Comparison of ENCODE assay signal across 11 cellular contexts in the genomic region with DNA sequence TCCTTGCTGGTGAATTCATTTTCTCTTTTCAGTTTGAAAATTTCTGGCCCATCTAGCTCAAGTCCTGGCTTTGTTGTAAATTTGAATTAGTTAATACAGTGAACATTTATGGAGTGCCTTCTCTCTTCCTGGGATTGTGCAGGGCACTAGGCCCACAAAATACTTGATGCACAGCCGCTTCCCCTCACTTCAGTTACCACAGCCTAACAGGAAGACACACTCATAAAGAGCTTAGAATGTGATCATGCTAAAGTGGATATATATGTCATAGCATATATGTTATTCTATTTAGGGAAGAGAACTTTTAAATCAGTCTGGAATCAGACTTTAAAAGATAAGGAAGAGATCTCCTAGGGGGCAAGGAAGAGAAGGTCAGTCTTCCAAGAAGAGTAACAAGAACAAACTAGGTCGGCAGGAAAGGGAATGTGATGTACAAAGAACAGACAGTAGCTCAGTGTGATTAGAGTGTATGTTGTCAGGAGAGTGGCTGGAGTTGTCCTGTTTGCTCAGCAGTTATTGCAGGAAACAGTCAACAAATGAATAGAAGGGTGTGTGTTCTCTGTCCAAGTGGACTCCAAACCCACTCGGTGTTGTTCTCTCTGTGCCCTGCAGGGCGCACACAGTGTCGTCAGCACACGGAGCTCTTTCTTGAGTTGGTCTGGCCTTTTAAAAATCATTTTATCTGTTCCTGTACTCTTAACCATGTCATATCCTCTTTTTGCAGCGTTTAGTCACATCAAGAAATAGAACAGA.
DNase-seq lines count a peak whose midpoint lies in the region; ATAC-seq and TF ChIP-seq lines count a peak whose summit lies in the region.
"Had no signal": no experiment of that assay in that cellular context is flagged by ENCODE, and none has a peak within 500 bp of the region (broad histone marks: within the 10 kb centered on the region; RNA-seq: fewer than 3 reads in every experiment).

No MANE protein-coding gene starts in this region.

- DNase-seq in Caco-2 (peak; percentile 43 to 49), choroid plexus epithelial cell (ENCODE audit: low read depth) (no peak), right lobe of liver (peak; percentile 29 to 77 (median 68)), SIG-M5 treated with dmso at 0.1 percent for 504 hours (lab: John Stamatoyannopoulos, UW; ENCODE audit: unreplicated experiment) (no peak), C1 segment of cervical spinal cord (lab: John Stamatoyannopoulos, UW) (no peak)
- DNase-seq in CD8-positive, alpha-beta T cell = no peak
- DNase-seq: activated naive CD8-positive, alpha-beta T cell treated with anti-CD3 and anti-CD28 coated beads for 36 hours; KBM-7; upper lobe of left lung had no signal

- no peak overlapping the region for H2AFZ ChIP-seq in Loucy (ENCODE audit: low read length)

- no peak overlapping the region for H3K4me2 ChIP-seq in Loucy (ENCODE audit: low read depth, low read length, poor library complexity, severe bottlenecking)

- no peaks in the 10 kb centered on the region for H3K27me3 ChIP-seq in Caco-2 (replicated peaks; ENCODE audit: control insufficient read depth, insufficient read depth, low read length)
- no peaks in the 10 kb centered on the region for H3K27me3 ChIP-seq in Loucy (ENCODE audit: insufficient read depth, low read length, poor library complexity, severe bottlenecking)
- no peaks in the 10 kb centered on the region for H3K27me3 ChIP-seq in right lobe of liver
- H3K27me3 ChIP-seq in CD8-positive, alpha-beta T cell (ENCODE audit: insufficient read depth, low read length) = no peaks in the 10 kb centered on the region
- H3K27me3 ChIP-seq: upper lobe of left lung had no signal

- no peak overlapping the region for H3K4me3 Mint-ChIP-seq in Caco-2 (ENCODE audit: unreplicated experiment)
- no peak overlapping the region for H3K4me3 Mint-ChIP-seq in CD8-positive, alpha-beta T cell
- H3K4me3 Mint-ChIP-seq: activated naive CD8-positive, alpha-beta T cell treated with anti-CD3 and anti-CD28 coated beads for 36 hours had no signal

- H3F3A ChIP-seq in Loucy (ENCODE audit: low read depth) = no peaks in the 10 kb centered on the region

- TF ChIP-seq POLR2A in right lobe of liver (IDR thresholded peaks at IDR 0.05) = no peak

- H4K20me1 ChIP-seq in Loucy (ENCODE audit: insufficient read depth, low read length, poor library complexity, severe bottlenecking) = no peaks in the 10 kb centered on the region

- ATAC-seq in right lobe of liver = peak; percentile 99 to 100 (median 99)
- ATAC-seq in GM19035 (IDR thresholded peaks at IDR 0.05; ENCODE audit: unreplicated experiment) = no peak
- ATAC-seq in CD8-positive, alpha-beta T cell = no peak

- no peaks in the 10 kb centered on the region for H3K27me3 Mint-ChIP-seq in Caco-2 (ENCODE audit: insufficient read depth, unreplicated experiment)
- H3K27me3 Mint-ChIP-seq in CD8-positive, alpha-beta T cell (ENCODE audit: low read depth) = no peaks in the 10 kb centered on the region
- H3K27me3 Mint-ChIP-seq: activated naive CD8-positive, alpha-beta T cell treated with anti-CD3 and anti-CD28 coated beads for 36 hours had no signal

- H3K9me3 Mint-ChIP-seq in Caco-2 (ENCODE audit: unreplicated experiment) = no peaks in the 10 kb centered on the region
- H3K9me3 Mint-ChIP-seq in CD8-positive, alpha-beta T cell = no peaks in the 10 kb centered on the region
- H3K9me3 Mint-ChIP-seq: activated naive CD8-positive, alpha-beta T cell treated with anti-CD3 and anti-CD28 coated beads for 36 hours had no signal

- H3K36me3 Mint-ChIP-seq in Caco-2 (ENCODE audit: insufficient read depth, unreplicated experiment) = peaks cover 6% of the 10 kb centered on the region
- peaks cover 42% of the 10 kb centered on the region for H3K36me3 Mint-ChIP-seq in CD8-positive, alpha-beta T cell

- intact Hi-C loops in Caco-2 (cut with micrococcal nuclease; ENCODE audit: unreplicated experiment) (loop anchor here (10.0 kb wide), 1 partner anchor 182 kb away; no protein-coding TSS in a partner anchor), right lobe of liver (cut with DNase I) (no loop called here)
- intact Hi-C loops in CD8-positive, alpha-beta T cell (cut with DNase I, micrococcal nuclease) = no loop called here

- CTCF ChIA-PET in Caco-2 (lab: Charles Lee) = interaction anchor here (0.6 to 1.1 kb wide), 4 partner anchors 16 to 74 kb away, joined by 3 to 6 read pairs (median 3); a partner anchor contains a TSS
- CTCF ChIA-PET in CD8-positive, alpha-beta T cell (lab: Charles Lee) = no interaction called here

- H3K9ac ChIP-seq in Loucy (ENCODE audit: low read depth, low read length, poor library complexity, severe bottlenecking) = no peak overlapping the region

- no peaks in the 10 kb centered on the region for H3K36me3 ChIP-seq in Caco-2 (ENCODE audit: control insufficient read depth, insufficient read depth, low read length)
- H3K36me3 ChIP-seq in Loucy (ENCODE audit: insufficient read depth, low read length) = peaks cover 12% of the 10 kb centered on the region; the same call in 1 of the 2 replicates
- H3K36me3 ChIP-seq in right lobe of liver = no peaks in the 10 kb centered on the region
- H3K36me3 ChIP-seq in CD8-positive, alpha-beta T cell (ENCODE audit: insufficient read depth, low read length) = no peaks in the 10 kb centered on the region

- H3K9me3 ChIP-seq in Caco-2 (no peaks in the 10 kb centered on the region), Loucy (ENCODE audit: insufficient read depth, low read depth, low read length) (no peaks in the 10 kb centered on the region), right lobe of liver (no peaks in the 10 kb centered on the region)
- no peaks in the 10 kb centered on the region for H3K9me3 ChIP-seq in CD8-positive, alpha-beta T cell (ENCODE audit: low read length)
- H3K9me3 ChIP-seq: upper lobe of left lung had no signal

- no peaks in the 10 kb centered on the region for H3K9me2 ChIP-seq in Loucy (replicated peaks; ENCODE audit: low read depth, low read length)

- TF ChIP-seq CTCF in Caco-2 (IDR thresholded peaks at IDR 0.05; ENCODE audit: insufficient read depth in 1 of 2, low read depth in 1 of 2, low read length in 1 of 2, severe bottlenecking in 1 of 2, unreplicated experiment in 1 of 2) (peak; percentile 34 to 55), Loucy (conservative IDR thresholded peaks at IDR 0.05; ENCODE audit: low read length) (peak; percentile 51; the same call in 1 of the 2 replicates), choroid plexus epithelial cell (conservative IDR thresholded peaks at IDR 0.05; ENCODE audit: low read depth, low read length) (peak; percentile 44), right lobe of liver (IDR thresholded peaks at IDR 0.05) (peak; percentile 35 to 54 (median 46))
- TF ChIP-seq CTCF in CD8-positive, alpha-beta T cell (IDR thresholded peaks at IDR 0.05) = no peak

- H3K4me3 ChIP-seq in Caco-2 (ENCODE audit: low read depth, low read length) (no peak overlapping the region), Loucy (ENCODE audit: low read length, poor library complexity, severe bottlenecking) (no peak overlapping the region), choroid plexus epithelial cell (ENCODE audit: low read depth, low read length) (no peak overlapping the region), right lobe of liver (no peak overlapping the region)
- no peak overlapping the region for H3K4me3 ChIP-seq in CD8-positive, alpha-beta T cell (ENCODE audit: low read depth, low read length)
- H3K4me3 ChIP-seq: upper lobe of left lung had no signal

- H3K27ac ChIP-seq in right lobe of liver = peak overlapping the region in 1 of 3 donors; percentile 66
- no peak overlapping the region for H3K27ac ChIP-seq in CD8-positive, alpha-beta T cell (ENCODE audit: low read depth, low read length)

- H3K79me2 ChIP-seq in Loucy (ENCODE audit: insufficient read depth, low read length) = no peaks in the 10 kb centered on the region

- WGBS in right lobe of liver (ENCODE audit: insufficient coverage, low coverage, low lambda C conversion rate, missing lambda C conversion rate) = 23% methylated on average over 7 of the region's 7 CpGs

- no TSS peak for BruUV-seq in Caco-2 (replicated peaks; lab: Mats Ljungman, UMichigan)

- H3K4me1 Mint-ChIP-seq in Caco-2 (ENCODE audit: low read depth, unreplicated experiment) = peaks cover 8% of the 10 kb centered on the region
- no peaks in the 10 kb centered on the region for H3K4me1 Mint-ChIP-seq in CD8-positive, alpha-beta T cell (ENCODE audit: low read depth)

- POLR2A ChIA-PET in Caco-2 (lab: Charles Lee) = no interaction called here
- POLR2A ChIA-PET in CD8-positive, alpha-beta T cell (lab: Charles Lee) = no interaction called here

- no peak overlapping the region for H3K27ac Mint-ChIP-seq in Caco-2 (ENCODE audit: unreplicated experiment)
- no peak overlapping the region for H3K27ac Mint-ChIP-seq in CD8-positive, alpha-beta T cell
- H3K27ac Mint-ChIP-seq: activated naive CD8-positive, alpha-beta T cell treated with anti-CD3 and anti-CD28 coated beads for 36 hours had no signal

- H3K4me1 ChIP-seq in Caco-2 (no peaks in the 10 kb centered on the region), Loucy (ENCODE audit: insufficient read depth, low read length, poor library complexity, severe bottlenecking) (peaks cover 11% of the 10 kb centered on the region), right lobe of liver (peaks cover 0 to 15% (median 6%) of the 10 kb centered on the region in 4 donors)
- no peaks in the 10 kb centered on the region for H3K4me1 ChIP-seq in CD8-positive, alpha-beta T cell (ENCODE audit: insufficient read depth, low read length)

Comparison
In these comparisons a context has a peak if more than half of its experiments do, and no peak if none do; other contexts are left out.
1. DNase-seq: peak in Caco-2 (2 of 2) and right lobe of liver (3 of 3); none in choroid plexus epithelial cell (single experiment), SIG-M5 treated with dmso at 0.1 percent for 504 hours (single experiment), C1 segment of cervical spinal cord (0 of 14) and CD8-positive, alpha-beta T cell (0 of 7).
2. ATAC-seq: peak in right lobe of liver (4 of 4); none in GM19035 (single experiment) and CD8-positive, alpha-beta T cell (single experiment).